8 cellular contexts compared by ENCODE assay signal in genomic region chr14:51828017-51828797, GRCh38. TPM values are rescaled to one million over a fixed set of nuclear protein-coding genes. Genes with fewer than 3 reads are reported as not detected.
DNase-seq lines count a peak whose midpoint lies in the region; ATAC-seq and TF ChIP-seq lines count a peak whose summit lies in the region.

No MANE protein-coding gene starts in this region.

- TF ChIP-seq POLR2A in vagina (IDR thresholded peaks at IDR 0.05) = no peak

- peak; percentile 98 for ATAC-seq in GM21619 (IDR thresholded peaks at IDR 0.05; ENCODE audit: unreplicated experiment)

- intact Hi-C loops in vagina (cut with DNase I) = no loop called here

- H3K27me3 ChIP-seq in effector memory CD4-positive, alpha-beta T cell (replicated peaks; ENCODE audit: control insufficient read depth, insufficient read depth, low read length, poor library complexity, severe bottlenecking) = no peaks in the 10 kb centered on the region
- no peaks in the 10 kb centered on the region for H3K27me3 ChIP-seq in vagina

- no peak overlapping the region for H3K27ac ChIP-seq in effector memory CD4-positive, alpha-beta T cell (ENCODE audit: insufficient read depth, low read length, poor library complexity, severe bottlenecking)
- no peak overlapping the region for H3K27ac ChIP-seq in vagina

- TF ChIP-seq CTCF in vagina (IDR thresholded peaks at IDR 0.05) = no peak

- no peaks in the 10 kb centered on the region for H3K36me3 ChIP-seq in effector memory CD4-positive, alpha-beta T cell (ENCODE audit: control insufficient read depth, insufficient read depth, low read length)
- no peaks in the 10 kb centered on the region for H3K36me3 ChIP-seq in vagina

- H3K9me3 ChIP-seq in effector memory CD4-positive, alpha-beta T cell (ENCODE audit: control insufficient read depth, low read length) = no peaks in the 10 kb centered on the region
- no peaks in the 10 kb centered on the region for H3K9me3 ChIP-seq in vagina

- peak; percentile 37 for DNase-seq in ELF-1 (ENCODE audit: low read depth, low spot score)
- peak; percentile 89 for DNase-seq in LHCN-M2 (ENCODE audit: low read depth)
- peak; percentile 54 to 56 for DNase-seq in activated CD4-positive, alpha-beta T cell treated with anti-CD3 and anti-CD28 coated beads for 24 hours (ENCODE audit: low read depth in 2 of 2)
- DNase-seq in effector memory CD4-positive, alpha-beta T cell = peak; percentile 40 to 64 (median 60)
- DNase-seq in stimulated activated CD4-positive, alpha-beta T cell treated with anti-CD3 and anti-CD28 coated beads, Interleukin-1b, Interleukin-23, amount 100 ng/mL, for 48 hours = peak; percentile 84
- DNase-seq in vagina (ENCODE audit: extremely low spot score in 2 of 2) = no peak
- no peak for DNase-seq in NCI-H128 (lab: John Stamatoyannopoulos, UW; ENCODE audit: unreplicated experiment)

- H3K4me1 ChIP-seq in effector memory CD4-positive, alpha-beta T cell (ENCODE audit: control insufficient read depth, insufficient read depth, low read length, poor library complexity, severe bottlenecking) = peaks cover 8% of the 10 kb centered on the region
- H3K4me1 ChIP-seq in vagina = no peaks in the 10 kb centered on the region

- H3K4me3 ChIP-seq in effector memory CD4-positive, alpha-beta T cell (ENCODE audit: insufficient read depth, low read depth, low read length, poor library complexity, severe bottlenecking) = no peak overlapping the region
- no peak overlapping the region for H3K4me3 ChIP-seq in vagina

RNA-seq across cellular contexts. Expression of gene GNG2, which starts 32.2 kb away (rescaled TPM):
- 45.6 and 54.1 TPM in 2 replicates for total RNA-seq in LHCN-M2 (2014; rRNA removed)
- 9.2 TPM for polyA plus RNA-seq in LHCN-M2 (2012)
- total RNA-seq in vagina = 12.8 TPM

Comparison
In these comparisons a context has a peak if more than half of its experiments do, and no peak if none do; other contexts are left out.
1. DNase-seq: peak in ELF-1 (single experiment), LHCN-M2 (single experiment), activated CD4-positive, alpha-beta T cell treated with anti-CD3 and anti-CD28 coated beads for 24 hours (2 of 2), effector memory CD4-positive, alpha-beta T cell (3 of 3) and stimulated activated CD4-positive, alpha-beta T cell treated with anti-CD3 and anti-CD28 coated beads, Interleukin-1b, Interleukin-23, amount 100 ng/mL, for 48 hours (single experiment); none in vagina (0 of 2) and NCI-H128 (single experiment).